ENCODE assay signal across 27 cellular contexts in the genomic region with DNA sequence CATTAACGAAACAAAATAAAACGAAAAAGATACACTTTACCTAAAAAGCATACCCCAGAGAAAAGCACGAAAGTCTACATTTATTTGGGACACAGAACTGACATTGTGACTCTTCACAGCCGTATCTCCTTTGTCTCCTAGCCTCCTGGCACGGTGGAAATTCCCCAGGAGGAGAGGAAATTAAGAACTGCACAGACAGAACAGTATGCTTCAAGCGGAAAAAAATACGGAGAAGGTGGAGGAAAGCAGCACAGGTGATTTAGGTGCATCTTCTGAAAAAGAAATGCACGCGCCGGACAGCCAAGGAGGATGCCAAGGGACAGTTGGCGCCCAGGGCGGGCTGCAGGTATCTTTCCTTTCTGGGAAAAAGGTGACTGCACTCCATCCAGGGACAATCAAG. TPM values are rescaled to one million over a fixed set of nuclear protein-coding genes. Genes with fewer than 3 reads are reported as not detected.
DNase-seq lines count a peak whose midpoint lies in the region; TF ChIP-seq lines count a peak whose summit lies in the region.
"Had no signal": no experiment of that assay in that cellular context is flagged by ENCODE, and none has a peak within 500 bp of the region (broad histone marks: within the 10 kb centered on the region; RNA-seq: fewer than 3 reads in every experiment).

No MANE protein-coding gene starts in this region.

- H3K9me3 Mint-ChIP-seq in T-helper 1 cell treated with Interleukin-12 subunit alpha and Interleukin-12 subunit beta and Interleukin-4 antibody, amounts not matched to agents 30 μg/mL and 1 μg/mL, for 36 hours, result no peaks in the 10 kb centered on the region
- no peaks in the 10 kb centered on the region for H3K9me3 Mint-ChIP-seq in glutamatergic neuron (ENCODE audit: unreplicated experiment)
- no peaks in the 10 kb centered on the region for H3K9me3 Mint-ChIP-seq in type B pancreatic cell
- H3K9me3 Mint-ChIP-seq in activated CD4-positive, alpha-beta memory T cell treated with anti-CD3 and anti-CD28 coated beads, Interleukin-2, amount 10 ng/mL, durations not matched to agents 7 days and 5 days, result no peaks in the 10 kb centered on the region
- H3K9me3 Mint-ChIP-seq: CD14-positive monocyte; CD8-positive, alpha-beta memory T cell; GM23338; HFFc6 had no signal

- no peaks in the 10 kb centered on the region for H3K4me1 ChIP-seq in thyroid gland
- H3K4me1 ChIP-seq: HAP-1, Peyer's patch had no signal

- H3K27me3 ChIP-seq in thyroid gland, result no peaks in the 10 kb centered on the region
- H3K27me3 ChIP-seq: Peyer's patch had no signal

- H3K27me3 Mint-ChIP-seq in T-helper 1 cell treated with Interleukin-12 subunit alpha and Interleukin-12 subunit beta and Interleukin-4 antibody, amounts not matched to agents 30 μg/mL and 1 μg/mL, for 36 hours (ENCODE audit: low read depth), result no peaks in the 10 kb centered on the region
- H3K27me3 Mint-ChIP-seq in glutamatergic neuron (ENCODE audit: unreplicated experiment) (peaks cover 1% of the 10 kb centered on the region), type B pancreatic cell (no peaks in the 10 kb centered on the region)
- no peaks in the 10 kb centered on the region for H3K27me3 Mint-ChIP-seq in activated CD4-positive, alpha-beta memory T cell treated with anti-CD3 and anti-CD28 coated beads, Interleukin-2, amount 10 ng/mL, durations not matched to agents 7 days and 5 days
- H3K27me3 Mint-ChIP-seq: B cell; CD8-positive, alpha-beta memory T cell had no signal

- no peak overlapping the region for H3K27ac ChIP-seq in thyroid gland
- H3K27ac ChIP-seq: 22Rv1, Peyer's patch had no signal

- WGBS in thyroid gland, 2 donors, result 92 to 93% methylated on average over 12 of the region's 12 CpGs

- peaks cover 27 to 44% of the 10 kb centered on the region in 2 donors for H3K36me3 ChIP-seq in thyroid gland

- intact Hi-C loops in thyroid gland (cut with DNase I), result no loop called here

- TF ChIP-seq POLR2A in thyroid gland (IDR thresholded peaks at IDR 0.05), result no peak

- H3K27ac Mint-ChIP-seq in T-helper 1 cell treated with Interleukin-12 subunit alpha and Interleukin-12 subunit beta and Interleukin-4 antibody, amounts not matched to agents 30 μg/mL and 1 μg/mL, for 36 hours, result peak overlapping the region; percentile 11
- H3K27ac Mint-ChIP-seq in glutamatergic neuron (ENCODE audit: unreplicated experiment) (peak overlapping the region; percentile 4), type B pancreatic cell (peak overlapping the region; percentile 89)
- no peak overlapping the region for H3K27ac Mint-ChIP-seq in activated CD4-positive, alpha-beta memory T cell treated with anti-CD3 and anti-CD28 coated beads, Interleukin-2, amount 10 ng/mL, durations not matched to agents 7 days and 5 days
- H3K27ac Mint-ChIP-seq: B cell; CD8-positive, alpha-beta memory T cell; GM23338; HFFc6 had no signal

- CTCF ChIA-PET in activated CD4-positive, alpha-beta memory T cell treated with anti-CD3 and anti-CD28 coated beads, Interleukin-2, amount 10 ng/mL, durations not matched to agents 7 days and 5 days (lab: Charles Lee), result no interaction called here

- no peaks in the 10 kb centered on the region for H3K9me3 ChIP-seq in thyroid gland
- H3K9me3 ChIP-seq: HAP-1, Peyer's patch, SK-N-SH had no signal

- H3K4me1 Mint-ChIP-seq in T-helper 1 cell treated with Interleukin-12 subunit alpha and Interleukin-12 subunit beta and Interleukin-4 antibody, amounts not matched to agents 30 μg/mL and 1 μg/mL, for 36 hours (ENCODE audit: low read depth), result no peaks in the 10 kb centered on the region
- H3K4me1 Mint-ChIP-seq in glutamatergic neuron (ENCODE audit: low read depth, unreplicated experiment), result no peaks in the 10 kb centered on the region
- H3K4me1 Mint-ChIP-seq in type B pancreatic cell (ENCODE audit: unreplicated experiment), result peaks cover 3% of the 10 kb centered on the region
- H3K4me1 Mint-ChIP-seq in activated CD4-positive, alpha-beta memory T cell treated with anti-CD3 and anti-CD28 coated beads, Interleukin-2, amount 10 ng/mL, durations not matched to agents 7 days and 5 days, result no peaks in the 10 kb centered on the region
- H3K4me1 Mint-ChIP-seq: B cell; CD14-positive monocyte; CD8-positive, alpha-beta memory T cell; GM23338 had no signal

- TF ChIP-seq CTCF in glutamatergic neuron (IDR thresholded peaks at IDR 0.05; ENCODE audit: partially characterized antibody, unreplicated experiment), result no peak
- TF ChIP-seq CTCF in type B pancreatic cell (conservative IDR thresholded peaks at IDR 0.05), result no peak
- no peak for TF ChIP-seq CTCF in thyroid gland (IDR thresholded peaks at IDR 0.05)

- peak; percentile 63 for DNase-seq in DMS53 (lab: John Stamatoyannopoulos, UW)
- no peak for DNase-seq in DMS53 treated with DMSO at 0.1 percent for 48 hours (lab: John Stamatoyannopoulos, UW; ENCODE audit: unreplicated experiment)
- DNase-seq in T-helper 1 cell, result no peak
- no peak for DNase-seq in glutamatergic neuron
- no peak for DNase-seq in type B pancreatic cell (ENCODE audit: extremely low spot score, unreplicated experiment)
- DNase-seq in thyroid gland, result no peak
- no peak for DNase-seq in activated CD4-positive, alpha-beta memory T cell treated with anti-CD3 and anti-CD28 coated beads, Interleukin-2, amount 10 ng/mL, durations not matched to agents 7 days and 5 days
- DNase-seq: CD8-positive, alpha-beta memory T cell; DMS 273 treated with DMSO at 0.1 percent for 48 hours; HFFc6; KBM-7; MV-4-11; NCI-H187; Peyer's patch; SIG-M5; SK-N-SH had no signal

- H3K4me3 ChIP-seq in thyroid gland (replicated peaks in 1 of 3), result no peak overlapping the region
- H3K4me3 ChIP-seq: GM23338, HAP-1, Peyer's patch had no signal

- H3K4me3 Mint-ChIP-seq in T-helper 1 cell treated with Interleukin-12 subunit alpha and Interleukin-12 subunit beta and Interleukin-4 antibody, amounts not matched to agents 30 μg/mL and 1 μg/mL, for 36 hours, result no peak overlapping the region
- no peak overlapping the region for H3K4me3 Mint-ChIP-seq in glutamatergic neuron (ENCODE audit: unreplicated experiment)
- no peak overlapping the region for H3K4me3 Mint-ChIP-seq in type B pancreatic cell
- H3K4me3 Mint-ChIP-seq in activated CD4-positive, alpha-beta memory T cell treated with anti-CD3 and anti-CD28 coated beads, Interleukin-2, amount 10 ng/mL, durations not matched to agents 7 days and 5 days, result no peak overlapping the region
- H3K4me3 Mint-ChIP-seq: B cell; CD14-positive monocyte; CD8-positive, alpha-beta memory T cell; GM23338; HFFc6 had no signal

- POLR2A ChIA-PET in activated CD4-positive, alpha-beta memory T cell treated with anti-CD3 and anti-CD28 coated beads, Interleukin-2, amount 10 ng/mL, durations not matched to agents 7 days and 5 days (lab: Charles Lee), result no interaction called here

- peaks cover 8% of the 10 kb centered on the region for H3K36me3 Mint-ChIP-seq in T-helper 1 cell treated with Interleukin-12 subunit alpha and Interleukin-12 subunit beta and Interleukin-4 antibody, amounts not matched to agents 30 μg/mL and 1 μg/mL, for 36 hours (ENCODE audit: low read depth)
- H3K36me3 Mint-ChIP-seq in glutamatergic neuron (ENCODE audit: unreplicated experiment) (no peaks in the 10 kb centered on the region), type B pancreatic cell (peaks cover 12% of the 10 kb centered on the region)
- peaks cover 6% of the 10 kb centered on the region for H3K36me3 Mint-ChIP-seq in activated CD4-positive, alpha-beta memory T cell treated with anti-CD3 and anti-CD28 coated beads, Interleukin-2, amount 10 ng/mL, durations not matched to agents 7 days and 5 days (ENCODE audit: low read depth)

RNA-seq across cellular contexts. Expression of a gene that starts 32.0 kb away (rescaled TPM):
- total RNA-seq in glutamatergic neuron (ENCODE audit: unreplicated experiment) (8.7 TPM), type B pancreatic cell (ENCODE audit: low replicate concordance) (16.0 and 19.6 TPM in 2 replicates), thyroid gland (10 to 100 TPM; 33.4 to 44.1 (median 36.0) TPM)
- 10 to 100 TPM; 10.2 to 10.5 TPM for total RNA-seq in activated CD4-positive, alpha-beta memory T cell treated with anti-CD3 and anti-CD28 coated beads, Interleukin-2, amount 10 ng/mL, durations not matched to agents 7 days and 5 days

RNA-seq across cellular contexts. Expression of a gene that starts 32.5 kb away (rescaled TPM):
- 19.6 TPM for total RNA-seq in glutamatergic neuron (ENCODE audit: unreplicated experiment)
- total RNA-seq in type B pancreatic cell (ENCODE audit: low replicate concordance), result 23.7 and 25.9 TPM in 2 replicates
- 10 to 100 TPM; 20.5 to 25.0 (median 22.1) TPM for total RNA-seq in thyroid gland
- total RNA-seq in activated CD4-positive, alpha-beta memory T cell treated with anti-CD3 and anti-CD28 coated beads, Interleukin-2, amount 10 ng/mL, durations not matched to agents 7 days and 5 days, result 10 to 100 TPM; 11.8 to 13.0 TPM

RNA-seq across cellular contexts. Expression of a gene that starts 55.4 kb away (rescaled TPM):
- not detected for total RNA-seq in glutamatergic neuron (ENCODE audit: unreplicated experiment)
- total RNA-seq in type B pancreatic cell (ENCODE audit: low replicate concordance), result 0.14 TPM in 1 of 2 replicates, not detected in the other
- not detected for total RNA-seq in thyroid gland
- total RNA-seq in activated CD4-positive, alpha-beta memory T cell treated with anti-CD3 and anti-CD28 coated beads, Interleukin-2, amount 10 ng/mL, durations not matched to agents 7 days and 5 days, result not detected
- total RNA-seq: B cell; CD8-positive, alpha-beta memory T cell; Daoy; GM23338; HFFc6; LHCN-M2; MCF 10A; NCI-H460; OCI-LY7; Peyer's patch had no signal
